8 cellular contexts compared by ENCODE assay signal in the genomic region with DNA sequence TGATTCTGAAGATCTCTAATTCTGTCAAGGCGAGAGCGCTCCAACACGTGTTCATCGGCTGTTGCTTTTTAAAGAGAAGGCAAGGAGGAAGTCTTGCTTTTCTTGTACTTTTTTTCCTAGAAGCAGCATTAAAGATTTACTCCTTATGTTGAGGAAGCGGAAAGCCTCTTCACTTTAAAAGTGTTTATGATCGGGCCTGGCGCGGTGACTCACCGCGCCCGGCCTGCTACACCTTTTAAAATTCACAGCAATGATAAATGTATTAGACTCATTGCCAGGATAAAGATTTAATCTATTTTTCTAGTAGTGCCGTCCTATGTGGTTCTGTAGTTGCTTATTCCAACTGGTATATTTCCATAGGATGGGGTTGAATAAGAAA. TPM values are rescaled to one million over a fixed set of nuclear protein-coding genes. Genes with fewer than 3 reads are reported as not detected.
DNase-seq lines count a peak whose midpoint lies in the region; ATAC-seq and TF ChIP-seq lines count a peak whose summit lies in the region.

No MANE protein-coding gene starts in this region.

- TF ChIP-seq EP300 in stomach (IDR thresholded peaks at IDR 0.05), result no peak

- intact Hi-C loops in Right ventricle myocardium superior (cut with DNase I), result loop anchor here (5.0 kb wide), 2 partner anchors 41 to 159 kb away; a partner anchor contains a TSS
- intact Hi-C loops in activated T-helper 2 cell treated with anti-CD3 and anti-CD28 coated beads, Interferon-gamma antibody, Interleukin-2, Interleukin-4, amounts not matched to agents 10 μg/mL and 5 μg/mL and 100 μg/mL, durations not matched to agents 14 hours and 24 hours and 36 hours (cut with micrococcal nuclease), result loop anchor here (1.0 kb wide), 4 partner anchors 42 to 369 kb away; a partner anchor contains a TSS
- intact Hi-C loops in stomach (cut with DNase I; ENCODE audit: low total_unique reads), result no loop called here

- H3K27me3 ChIP-seq in right atrium auricular region (no peaks in the 10 kb centered on the region), iPS-18a (ENCODE audit: control insufficient read depth, insufficient read depth, low read length) (no peaks in the 10 kb centered on the region), stomach (no peaks in the 10 kb centered on the region)

- H3K4me1 ChIP-seq in right atrium auricular region (peaks cover 0 to 46% of the 10 kb centered on the region in 2 donors), iPS-18a (ENCODE audit: control insufficient read depth, low read depth, low read length) (peaks cover 14% of the 10 kb centered on the region), stomach (peaks cover 37 to 47% (median 43%) of the 10 kb centered on the region in 4 donors)

- 0 to 3% (median 0%) methylated on average over 12 of the region's 12 CpGs for WGBS in stomach, 5 donors

- H3K4me1 Mint-ChIP-seq in activated T-helper 2 cell treated with anti-CD3 and anti-CD28 coated beads, Interferon-gamma antibody, Interleukin-2, Interleukin-4, amounts not matched to agents 10 μg/mL and 5 μg/mL and 100 μg/mL, durations not matched to agents 14 hours and 24 hours and 36 hours (ENCODE audit: low read depth), result peaks cover 32% of the 10 kb centered on the region

- DNase-seq in right atrium auricular region (ENCODE audit: low spot score) (peak; percentile 63), Right ventricle myocardium superior (no peak), stomach (peak; percentile 28), NCI-H187 treated with DMSO at 0.1 percent for 48 hours (lab: John Stamatoyannopoulos, UW) (no peak), NCI-H2081 (lab: John Stamatoyannopoulos, UW) (no peak), cerebellar cortex (ENCODE audit: low spot score) (no peak)
- no peak for DNase-seq in activated T-helper 2 cell treated with anti-CD3 and anti-CD28 coated beads, Interferon-gamma antibody, Interleukin-2, Interleukin-4, amounts not matched to agents 10 μg/mL and 5 μg/mL and 100 μg/mL, durations not matched to agents 14 hours and 24 hours and 36 hours (ENCODE audit: low spot score)

- no peaks in the 10 kb centered on the region for H3K9me3 ChIP-seq in right atrium auricular region
- H3K9me3 ChIP-seq in iPS-18a (ENCODE audit: control insufficient read depth, low read depth, low read length), result no peaks in the 10 kb centered on the region
- no peaks in the 10 kb centered on the region for H3K9me3 ChIP-seq in stomach

- H3K4me3 ChIP-seq in right atrium auricular region, result peak overlapping the region; percentile 63 to 86
- peak overlapping the region; percentile 92 for H3K4me3 ChIP-seq in iPS-18a (ENCODE audit: low read length)
- H3K4me3 ChIP-seq in stomach, result peak overlapping the region; percentile 60 to 85 (median 83)

- H3K27me3 Mint-ChIP-seq in activated T-helper 2 cell treated with anti-CD3 and anti-CD28 coated beads, Interferon-gamma antibody, Interleukin-2, Interleukin-4, amounts not matched to agents 10 μg/mL and 5 μg/mL and 100 μg/mL, durations not matched to agents 14 hours and 24 hours and 36 hours (ENCODE audit: low read depth), result no peaks in the 10 kb centered on the region

- H3K9ac ChIP-seq in iPS-18a (ENCODE audit: low read length), result peak overlapping the region; percentile 89

- peaks cover 52% of the 10 kb centered on the region for H3K36me3 Mint-ChIP-seq in activated T-helper 2 cell treated with anti-CD3 and anti-CD28 coated beads, Interferon-gamma antibody, Interleukin-2, Interleukin-4, amounts not matched to agents 10 μg/mL and 5 μg/mL and 100 μg/mL, durations not matched to agents 14 hours and 24 hours and 36 hours (ENCODE audit: low read depth)

- ATAC-seq in Right ventricle myocardium superior (ENCODE audit: poor library complexity), result no peak

- no peaks in the 10 kb centered on the region for H3K36me3 ChIP-seq in right atrium auricular region
- H3K36me3 ChIP-seq in iPS-18a (ENCODE audit: control insufficient read depth, low read depth, low read length), result peaks cover 9% of the 10 kb centered on the region
- H3K36me3 ChIP-seq in stomach, result peaks cover 0 to 12% (median 2%) of the 10 kb centered on the region in 4 donors

- TF ChIP-seq CTCF in right atrium auricular region (IDR thresholded peaks at IDR 0.05) (no peak), stomach (IDR thresholded peaks at IDR 0.05) (no peak)

- TF ChIP-seq POLR2A in stomach (IDR thresholded peaks at IDR 0.05), result no peak

- peak overlapping the region; percentile 97 for H3K4me3 Mint-ChIP-seq in activated T-helper 2 cell treated with anti-CD3 and anti-CD28 coated beads, Interferon-gamma antibody, Interleukin-2, Interleukin-4, amounts not matched to agents 10 μg/mL and 5 μg/mL and 100 μg/mL, durations not matched to agents 14 hours and 24 hours and 36 hours (ENCODE audit: low read depth)

- no peaks in the 10 kb centered on the region for H3K9me3 Mint-ChIP-seq in activated T-helper 2 cell treated with anti-CD3 and anti-CD28 coated beads, Interferon-gamma antibody, Interleukin-2, Interleukin-4, amounts not matched to agents 10 μg/mL and 5 μg/mL and 100 μg/mL, durations not matched to agents 14 hours and 24 hours and 36 hours

- peak overlapping the region; percentile 100 for H3K27ac Mint-ChIP-seq in activated T-helper 2 cell treated with anti-CD3 and anti-CD28 coated beads, Interferon-gamma antibody, Interleukin-2, Interleukin-4, amounts not matched to agents 10 μg/mL and 5 μg/mL and 100 μg/mL, durations not matched to agents 14 hours and 24 hours and 36 hours

- H3K27ac ChIP-seq in right atrium auricular region, result peak overlapping the region; percentile 94 to 98
- peak overlapping the region; percentile 72 for H3K27ac ChIP-seq in iPS-18a (ENCODE audit: low read length)
- H3K27ac ChIP-seq in stomach, result peak overlapping the region; percentile 90 to 99 (median 98)

RNA-seq across cellular contexts. Expression of a gene that starts 0.8 kb away (rescaled TPM):
- total RNA-seq in right atrium auricular region (10 to 100 TPM; 92.5 to 95.7 TPM), Right ventricle myocardium superior (59.0 TPM), stomach (100 to 1,000 TPM in 2 of 5 donors, 10 to 100 TPM in 3; 12.8 to 180 (median 63.4) TPM)
- 93.6 and 95.6 TPM in 2 replicates for total RNA-seq in activated T-helper 2 cell treated with anti-CD3 and anti-CD28 coated beads, Interferon-gamma antibody, Interleukin-2, Interleukin-4, amounts not matched to agents 10 μg/mL and 5 μg/mL and 100 μg/mL, durations not matched to agents 14 hours and 24 hours and 36 hours
- 100 to 1,000 TPM in 2 of 3 donors, 10 to 100 TPM in 1; 95.4 to 159 (median 154) TPM for polyA plus RNA-seq in stomach

RNA-seq across cellular contexts. Expression of a gene that starts 41.9 kb away (rescaled TPM):
- total RNA-seq in right atrium auricular region (10 to 100 TPM in 1 of 2 donors, 1 to 10 TPM in 1; 9.9 to 12.1 TPM), Right ventricle myocardium superior (9.0 TPM), stomach (10 to 100 TPM in 3 of 5 donors, 1 to 10 TPM in 2; 3.5 to 17.4 (median 10.3) TPM)
- total RNA-seq in activated T-helper 2 cell treated with anti-CD3 and anti-CD28 coated beads, Interferon-gamma antibody, Interleukin-2, Interleukin-4, amounts not matched to agents 10 μg/mL and 5 μg/mL and 100 μg/mL, durations not matched to agents 14 hours and 24 hours and 36 hours, result 26.4 and 28.1 TPM in 2 replicates
- 1 to 10 TPM; 2.7 to 4.0 (median 3.1) TPM for polyA plus RNA-seq in stomach

RNA-seq across cellular contexts. Expression of a gene that starts 53.8 kb away (rescaled TPM):
- total RNA-seq in right atrium auricular region (under 1 TPM in 1 of 2 donors, not detected in 1; 0.08 TPM), Right ventricle myocardium superior (0.08 TPM), stomach (1 to 10 TPM in 1 of 5 donors, under 1 TPM in 2, not detected in 2; 0.73 to 8.2 (median 0.89) TPM)
- total RNA-seq in activated T-helper 2 cell treated with anti-CD3 and anti-CD28 coated beads, Interferon-gamma antibody, Interleukin-2, Interleukin-4, amounts not matched to agents 10 μg/mL and 5 μg/mL and 100 μg/mL, durations not matched to agents 14 hours and 24 hours and 36 hours, result 0.11 TPM in 1 of 2 replicates, not detected in the other
- under 1 TPM in 1 of 3 donors, not detected in 2; 0.23 TPM for polyA plus RNA-seq in stomach

Comparison
In these comparisons a context has a peak if more than half of its experiments do, and no peak if none do; other contexts are left out.
1. DNase-seq: peak in right atrium auricular region (single experiment) and stomach (single experiment); none in Right ventricle myocardium superior (single experiment), activated T-helper 2 cell treated with anti-CD3 and anti-CD28 coated beads, Interferon-gamma antibody, Interleukin-2, Interleukin-4, amounts not matched to agents 10 μg/mL and 5 μg/mL and 100 μg/mL, durations not matched to agents 14 hours and 24 hours and 36 hours (single experiment), NCI-H187 treated with DMSO at 0.1 percent for 48 hours (single experiment), NCI-H2081 (0 of 2) and cerebellar cortex (single experiment).
2. Peak in every context shown above with its lines, with median percentiles within 50 percentile points of each other: H3K27ac ChIP-seq and H3K4me3 ChIP-seq.